ENCODE assay signal across 16 cellular contexts in genomic region chr4:142265946-142266345, GRCh38.
DNase-seq lines count a peak whose midpoint lies in the region; ATAC-seq and TF ChIP-seq lines count a peak whose summit lies in the region.
"Had no signal": no experiment of that assay in that cellular context is flagged by ENCODE, and none has a peak within 500 bp of the region (broad histone marks: within the 10 kb centered on the region; RNA-seq: fewer than 3 reads in every experiment).

No MANE protein-coding gene starts in this region.

- no peaks in the 10 kb centered on the region for H3K36me3 ChIP-seq in hepatocyte (replicated peaks; ENCODE audit: insufficient read depth, low read depth)

- H3K27ac Mint-ChIP-seq in Calu3 (ENCODE audit: unreplicated experiment), result peak overlapping the region; percentile 81
- H3K27ac Mint-ChIP-seq in activated naive CD8-positive, alpha-beta T cell treated with anti-CD3 and anti-CD28 coated beads, Interleukin-2, amount 50 U/mL, for 24 hours, result peak overlapping the region; percentile 72
- H3K27ac Mint-ChIP-seq: T-helper 1 cell treated with Interleukin-12 subunit alpha and Interleukin-12 subunit beta and Interleukin-4 antibody, amounts not matched to agents 30 μg/mL and 1 μg/mL, for 36 hours had no signal

- BruUV-seq in Calu3 (replicated peaks; lab: Mats Ljungman, UMichigan), result no TSS peak

- H3K27ac ChIP-seq in 22Rv1 (peak overlapping the region; percentile 29; the same call in 1 of the 2 replicates), hepatocyte (peak overlapping the region; percentile 14)
- H3K27ac ChIP-seq: C4-2B, HL-60 had no signal

- H3K79me2 ChIP-seq in hepatocyte, result no peaks in the 10 kb centered on the region

- intact Hi-C loops in Calu3 (cut with micrococcal nuclease; ENCODE audit: unreplicated experiment), result no loop called here

- H3K36me3 Mint-ChIP-seq in Calu3 (ENCODE audit: insufficient read depth, unreplicated experiment), result peaks cover 10% of the 10 kb centered on the region
- H3K36me3 Mint-ChIP-seq in activated naive CD8-positive, alpha-beta T cell treated with anti-CD3 and anti-CD28 coated beads, Interleukin-2, amount 50 U/mL, for 24 hours (ENCODE audit: low read depth), result peaks cover 51% of the 10 kb centered on the region

- DNase-seq in Calu3 (no peak), hepatocyte (ENCODE audit: low spot score) (no peak), UCSD-AML1 (lab: John Stamatoyannopoulos, UW; ENCODE audit: unreplicated experiment) (no peak), NOMO-1 treated with dmso at 0.1 percent for 144 hours (lab: John Stamatoyannopoulos, UW; ENCODE audit: unreplicated experiment) (no peak)
- DNase-seq in activated naive CD8-positive, alpha-beta T cell treated with anti-CD3 and anti-CD28 coated beads, Interleukin-2, amount 50 U/mL, for 24 hours, result no peak
- DNase-seq: activated effector memory CD4-positive, alpha-beta T cell treated with anti-CD3 and anti-CD28 coated beads, Interleukin-2, amount 50 U/mL, for 16 hours; central memory CD4-positive, alpha-beta T cell; midbrain; NCI-H510A; nucleus accumbens had no signal

- no peak overlapping the region for H3K4me2 ChIP-seq in hepatocyte

- no peak for ATAC-seq in activated naive CD8-positive, alpha-beta T cell treated with anti-CD3 and anti-CD28 coated beads, Interleukin-2, amount 50 U/mL, for 24 hours
- ATAC-seq in HG03378 (IDR thresholded peaks at IDR 0.05; ENCODE audit: unreplicated experiment) (no peak), HG03135 (IDR thresholded peaks at IDR 0.05; ENCODE audit: unreplicated experiment) (no peak)

- peaks cover 6% of the 10 kb centered on the region for H3K4me1 ChIP-seq in hepatocyte (ENCODE audit: insufficient read depth)

- H3K27me3 Mint-ChIP-seq in Calu3 (ENCODE audit: unreplicated experiment), result no peaks in the 10 kb centered on the region
- H3K27me3 Mint-ChIP-seq in activated naive CD8-positive, alpha-beta T cell treated with anti-CD3 and anti-CD28 coated beads, Interleukin-2, amount 50 U/mL, for 24 hours, result no peaks in the 10 kb centered on the region

- 95% methylated on average over 2 of the region's 2 CpGs for WGBS in hepatocyte (ENCODE audit: low lambda C conversion rate, missing lambda C conversion rate)

- no peak overlapping the region for H2AFZ ChIP-seq in hepatocyte

- no peak for TF ChIP-seq CTCF in 22Rv1 (IDR thresholded peaks at IDR 0.05)
- no peak for TF ChIP-seq CTCF in Calu3 (IDR thresholded peaks at IDR 0.05; ENCODE audit: unreplicated experiment)
- no peak for TF ChIP-seq CTCF in hepatocyte (IDR thresholded peaks at IDR 0.05; ENCODE audit: poor library complexity)

- peaks cover 39% of the 10 kb centered on the region for H3K4me1 Mint-ChIP-seq in Calu3 (ENCODE audit: low read depth, unreplicated experiment)
- peaks cover 60% of the 10 kb centered on the region for H3K4me1 Mint-ChIP-seq in activated naive CD8-positive, alpha-beta T cell treated with anti-CD3 and anti-CD28 coated beads, Interleukin-2, amount 50 U/mL, for 24 hours

- no peaks in the 10 kb centered on the region for H3K9me3 Mint-ChIP-seq in Calu3 (ENCODE audit: low read depth, unreplicated experiment)
- no peaks in the 10 kb centered on the region for H3K9me3 Mint-ChIP-seq in activated naive CD8-positive, alpha-beta T cell treated with anti-CD3 and anti-CD28 coated beads, Interleukin-2, amount 50 U/mL, for 24 hours
- H3K9me3 Mint-ChIP-seq: T-helper 1 cell treated with Interleukin-12 subunit alpha and Interleukin-12 subunit beta and Interleukin-4 antibody, amounts not matched to agents 30 μg/mL and 1 μg/mL, for 36 hours had no signal

- H3K4me3 Mint-ChIP-seq in Calu3 (ENCODE audit: low read depth, unreplicated experiment), result peak overlapping the region; percentile 24
- H3K4me3 Mint-ChIP-seq in activated naive CD8-positive, alpha-beta T cell treated with anti-CD3 and anti-CD28 coated beads, Interleukin-2, amount 50 U/mL, for 24 hours, result no peak overlapping the region
- H3K4me3 Mint-ChIP-seq: T-helper 1 cell treated with Interleukin-12 subunit alpha and Interleukin-12 subunit beta and Interleukin-4 antibody, amounts not matched to agents 30 μg/mL and 1 μg/mL, for 36 hours had no signal

- no peaks in the 10 kb centered on the region for H3K9me2 ChIP-seq in hepatocyte (replicated peaks; ENCODE audit: insufficient read depth)

- H4K20me1 ChIP-seq in hepatocyte (ENCODE audit: insufficient read depth, poor library complexity, severe bottlenecking), result no peaks in the 10 kb centered on the region

- H3K9me3 ChIP-seq in hepatocyte (ENCODE audit: low read depth), result no peaks in the 10 kb centered on the region

- CTCF ChIA-PET in Calu3 (lab: Charles Lee), result no interaction called here

- no peaks in the 10 kb centered on the region for H3K27me3 ChIP-seq in hepatocyte

- H3K4me3 ChIP-seq in hepatocyte, result no peak overlapping the region
